ENCODE assay signal across 1 cellular context in genomic region chr4:22679518-22679897, GRCh38.
TF ChIP-seq lines count a peak whose summit lies in the region.

No MANE protein-coding gene starts in this region.

TF ChIP-seq in liver, 16 proteins besides CTCF, POLR2A, EP300 and RAD21 (continued from another document):
- TF ChIP-seq NR2F2 (IDR thresholded peaks at IDR 0.05) (no peak), ZBTB33 (IDR thresholded peaks at IDR 0.05) (peak; percentile 25), HNF4A (conservative IDR thresholded peaks at IDR 0.05) (peak in 1 of 2 donors; percentile 52), REST (IDR thresholded peaks at IDR 0.05) (no peak), HNF4G (IDR thresholded peaks at IDR 0.05) (no peak), SP1 (IDR thresholded peaks at IDR 0.05) (peak; percentile 47), JUND (IDR thresholded peaks at IDR 0.05) (peak in 1 of 2 donors; percentile 41), RXRA (IDR thresholded peaks at IDR 0.05) (peak; percentile 27 to 40)
